1 cellular context compared by ENCODE assay signal in genomic region chr12:57165741-57166140, GRCh38.
TF ChIP-seq lines count a peak whose summit lies in the region.

No MANE protein-coding gene starts in this region.

TF ChIP-seq in HepG2, 621 proteins besides CTCF, POLR2A, EP300 and RAD21:
- TF ChIP-seq KAT7 (CRISPR knock-in tag; IDR thresholded peaks at IDR 0.05; ENCODE audit: borderline replicate concordance) (no peak), RFX1 (IDR thresholded peaks at IDR 0.05) (no peak), AGO2 (optimal IDR thresholded peaks at IDR 0.05; ENCODE audit: low read depth, low read length) (peak; percentile 71), ZNF33B (CRISPR knock-in tag; IDR thresholded peaks at IDR 0.05) (no peak)
TF ChIP-seq in HepG2: peak in this region for 1.
